In the genomic region with DNA sequence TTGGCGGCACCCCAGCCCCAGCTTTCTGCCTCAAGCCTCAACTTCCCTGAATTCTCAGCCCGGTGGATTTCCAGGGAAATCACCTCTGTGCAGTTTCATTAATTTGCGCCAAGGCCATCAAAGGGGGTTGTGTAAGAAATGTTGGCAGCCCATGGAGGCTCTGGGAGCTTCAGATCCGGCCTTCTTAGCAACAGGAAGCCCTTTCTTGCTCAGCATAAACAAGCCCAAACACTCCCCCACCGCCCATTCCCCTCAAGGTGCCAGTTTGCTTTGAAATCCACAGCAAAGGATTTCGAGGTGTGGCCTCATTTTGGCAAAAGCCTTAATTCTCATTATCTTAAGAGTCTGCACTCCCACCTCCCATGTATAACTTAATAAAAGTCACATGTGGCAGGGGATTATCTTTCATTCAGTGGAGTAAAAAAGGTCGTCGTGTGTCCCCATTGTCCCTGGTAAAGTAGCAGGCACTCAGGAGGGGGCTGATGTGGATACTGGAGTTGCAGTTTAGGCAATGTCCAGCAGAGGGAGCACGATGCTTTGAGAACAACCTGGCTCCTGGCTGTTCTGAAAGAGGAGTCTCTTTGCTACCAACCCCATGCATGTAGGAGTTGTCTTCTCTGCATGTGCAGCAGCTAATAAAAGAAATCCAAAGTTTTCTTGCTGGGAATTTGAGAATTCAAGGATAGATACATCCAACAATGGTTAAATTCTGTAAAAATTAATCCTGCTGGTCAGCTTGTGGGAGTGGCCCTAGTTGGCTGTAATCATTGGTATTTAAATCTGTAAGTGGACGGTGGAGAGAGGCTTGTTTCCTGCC, we compare ENCODE assay signal across 8 cellular contexts. TPM values are rescaled to one million over a fixed set of nuclear protein-coding genes. Genes with fewer than 3 reads are reported as not detected.
DNase-seq lines count a peak whose midpoint lies in the region; ATAC-seq, FAIRE-seq and TF ChIP-seq lines count a peak whose summit lies in the region.

No MANE protein-coding gene starts in this region.

- TF ChIP-seq POLR2A in GM18505 (IDR thresholded peaks at IDR 0.05; ENCODE audit: borderline replicate concordance, extremely low read depth, insufficient read depth, insufficient read length), result no peak

- H3K9me1 ChIP-seq in keratinocyte (ENCODE audit: control insufficient read depth, extremely low read depth, insufficient read depth, low read length), result no peaks in the 10 kb centered on the region

- no peak overlapping the region for H3K4me2 ChIP-seq in keratinocyte (ENCODE audit: control insufficient read depth, extremely low read depth, insufficient read depth, low read depth, low read length)

- H4K20me1 ChIP-seq in keratinocyte (ENCODE audit: control insufficient read depth, extremely low read depth, insufficient read depth, low read length), result no peaks in the 10 kb centered on the region

- H2AFZ ChIP-seq in keratinocyte (ENCODE audit: control insufficient read depth, low read length), result no peak overlapping the region

- TF ChIP-seq CTCF in WI38 (IDR thresholded peaks at IDR 0.05; ENCODE audit: low read depth, low read length), result peak; percentile 91
- TF ChIP-seq CTCF in bronchial epithelial cell (IDR thresholded peaks at IDR 0.05; ENCODE audit: insufficient read depth, low read length, severe bottlenecking), result peak; percentile 92
- TF ChIP-seq CTCF in keratinocyte (optimal IDR thresholded peaks at IDR 0.05 in 1 of 3, IDR thresholded peaks at IDR 0.05 in 1 of 3, conservative IDR thresholded peaks at IDR 0.05 in 1 of 3; ENCODE audit: extremely low read depth in 1 of 3, insufficient read depth in 2 of 3, low read length in 3 of 3), result peak; percentile 89 to 98 (median 93)

- H3K27me3 ChIP-seq in bronchial epithelial cell (ENCODE audit: control insufficient read depth, insufficient read depth, low read length) (no peaks in the 10 kb centered on the region), keratinocyte (ENCODE audit: control insufficient read depth, extremely low read depth, insufficient read depth, low read length) (no peaks in the 10 kb centered on the region)

- H3K9me3 ChIP-seq in keratinocyte (ENCODE audit: control insufficient read depth, low read depth, low read length), result no peaks in the 10 kb centered on the region

- H3K36me3 ChIP-seq in bronchial epithelial cell (ENCODE audit: control insufficient read depth, insufficient read depth, low read length) (no peaks in the 10 kb centered on the region), keratinocyte (ENCODE audit: control insufficient read depth in 2 of 2, extremely low read depth in 1 of 2, insufficient read depth in 2 of 2, low read length in 2 of 2) (no peaks in the 10 kb centered on the region)

- FAIRE-seq in bronchial epithelial cell (lab: Jason Lieb, UNC) (no peak), keratinocyte (lab: Jason Lieb, UNC) (peak; percentile 85)

- no peak overlapping the region for H3K27ac ChIP-seq in keratinocyte (ENCODE audit: control insufficient read depth, insufficient read depth, low read length)

- ATAC-seq in GM18505 (IDR thresholded peaks at IDR 0.05; ENCODE audit: unreplicated experiment) (peak; percentile 86), HG03095 (IDR thresholded peaks at IDR 0.05; ENCODE audit: unreplicated experiment) (peak; percentile 83)

- dilution Hi-C loops in keratinocyte (cut with MboI; ENCODE audit: extremely low pct_ligation_motif_present, low sequenced_read_pairs), result no loop called here

- no peak overlapping the region for H3K9ac ChIP-seq in keratinocyte (ENCODE audit: control insufficient read depth, extremely low read depth, insufficient read depth, low read length)

- H3K4me3 ChIP-seq in WI38 (ENCODE audit: low read depth, low read length) (no peak overlapping the region), bronchial epithelial cell (ENCODE audit: low read depth, low read length) (no peak overlapping the region), keratinocyte (ENCODE audit: control insufficient read depth in 2 of 3, extremely low read depth in 1 of 3, insufficient read depth in 2 of 3, low read depth in 1 of 3, low read length in 3 of 3) (no peak overlapping the region)

- H3K79me2 ChIP-seq in keratinocyte (ENCODE audit: control insufficient read depth, insufficient read depth, low read length), result no peaks in the 10 kb centered on the region

- no peaks in the 10 kb centered on the region for H3K4me1 ChIP-seq in keratinocyte (ENCODE audit: control insufficient read depth, extremely low read depth, insufficient read depth, low read length)

- DNase-seq in A172 (ENCODE audit: low spot score) (peak; percentile 71), NCI-H2196 treated with DMSO at 0.1 percent for 48 hours (lab: John Stamatoyannopoulos, UW; ENCODE audit: unreplicated experiment) (peak; percentile 29), bronchial epithelial cell (ENCODE audit: low read depth) (peak; percentile 62), keratinocyte (ENCODE audit: low read depth, low spot score) (peak; percentile 42)
- DNase-seq in stimulated activated CD4-positive, alpha-beta T cell treated with anti-CD3 and anti-CD28 coated beads, Interleukin-1b, Interleukin-23, amount 100 ng/mL, for 4 hours (ENCODE audit: low read depth in 2 of 2), result peak; percentile 63 to 72

RNA-seq across cellular contexts. Expression of gene EBLN2, which starts 39.5 kb away (rescaled TPM):
- total RNA-seq in A172 (2014; rRNA removed; shearing (Covaris generic)), result 0.41 and 2.1 TPM in 2 replicates
- 5.3 and 5.6 TPM in 2 replicates for total RNA-seq in bronchial epithelial cell
- 1.0 to 4.0 TPM (median 2.9 TPM) in 3 replicates for polyA plus RNA-seq in keratinocyte
- 1.1 TPM for polyA plus RNA-seq in keratinocyte (2011; ENCODE audit: low read depth)
- polyA plus RNA-seq in keratinocyte (2011; cell fraction: cytosol; rRNA removed), result 0.09 TPM in 1 of 2 replicates, not detected in the other
- polyA plus RNA-seq in keratinocyte (2011; cell fraction: nucleus; rRNA removed), result 6.9 and 9.9 TPM in 2 replicates
- 0.79 and 1.5 TPM in 2 replicates for polyA plus RNA-seq in keratinocyte (2012; ENCODE audit: low replicate concordance)
- polyA minus RNA-seq in keratinocyte, result 0.43 to 10.7 TPM (median 9.0 TPM) in 3 replicates
- not detected for polyA minus RNA-seq in keratinocyte (2011; cell fraction: cytosol; rRNA and poly(A)+ RNA removed)
- polyA minus RNA-seq in keratinocyte (2011; cell fraction: nucleus; rRNA and poly(A)+ RNA removed), result 6.6 and 11.6 TPM in 2 replicates
